ENCODE assay signal across 8 cellular contexts in the genomic region with DNA sequence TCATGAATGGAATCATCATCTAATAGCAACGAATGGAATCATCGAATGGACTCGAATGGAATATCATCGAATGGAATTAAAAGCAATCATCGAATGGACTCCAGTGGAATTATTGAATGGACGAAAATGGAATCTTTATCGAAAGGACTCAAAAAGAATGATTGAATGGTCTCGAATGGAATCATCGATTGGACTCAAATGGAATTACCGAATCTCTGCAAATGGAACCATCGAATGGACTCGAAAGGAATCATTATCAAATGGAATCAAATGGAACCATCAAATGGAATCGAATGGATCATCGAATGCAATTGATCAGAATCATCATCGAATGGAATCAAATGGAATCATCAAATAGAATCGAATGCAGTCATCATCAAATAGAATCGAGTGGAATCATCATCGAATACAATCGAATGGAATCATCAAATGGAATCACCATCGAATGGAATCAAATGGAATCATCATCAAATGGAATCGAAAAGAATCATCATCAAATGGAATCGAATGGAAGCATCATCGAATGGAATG.
DNase-seq lines count a peak whose midpoint lies in the region; ATAC-seq and TF ChIP-seq lines count a peak whose summit lies in the region.
"Not testable (repeated sequence)": the region's sequence is repeated elsewhere in the genome, so short reads cannot be mapped to it uniquely, and the experiment has no call there.

No MANE protein-coding gene starts in this region.

- H3K36me3 ChIP-seq in mammary epithelial cell (ENCODE audit: insufficient read depth, low read length); esophagus muscularis mucosa; mucosa of descending colon (ENCODE audit: low read depth): not testable (repeated sequence)

- not testable (repeated sequence) for H3K9ac ChIP-seq in mammary epithelial cell (ENCODE audit: insufficient read depth, low read length)

- H3K27me3 Mint-ChIP-seq in stimulated activated naive B cell treated with anti-CD40 and anti-IgM and Interleukin-4, amounts not matched to agents 10 μg/mL and 1 μg/mL and 100 μg/mL, for 72 hours: not testable (repeated sequence)

- H3K36me3 Mint-ChIP-seq in stimulated activated naive B cell treated with anti-CD40 and anti-IgM and Interleukin-4, amounts not matched to agents 10 μg/mL and 1 μg/mL and 100 μg/mL, for 72 hours: not testable (repeated sequence)

- not testable (repeated sequence) for H3K27me3 ChIP-seq in mammary epithelial cell (ENCODE audit: insufficient read depth, low read length); esophagus muscularis mucosa

- H2AFZ ChIP-seq in mammary epithelial cell (ENCODE audit: low read depth, low read length): not testable (repeated sequence)

- not testable (repeated sequence) for TF ChIP-seq CTCF in mammary epithelial cell (conservative IDR thresholded peaks at IDR 0.05 in 1 of 2, IDR thresholded peaks at IDR 0.05 in 1 of 2; ENCODE audit: extremely low read depth in 1 of 2, insufficient read depth in 1 of 2, low read depth in 1 of 2, low read length in 2 of 2); esophagus muscularis mucosa (IDR thresholded peaks at IDR 0.05); mucosa of descending colon (IDR thresholded peaks at IDR 0.05)

- DNase-seq in EH (ENCODE audit: low read depth) (peak; percentile 1), KBM-7 (peak; percentile 9), SW480 (ENCODE audit: low spot score) (peak; percentile 3), mammary epithelial cell (peak; percentile 41), esophagus muscularis mucosa (ENCODE audit: extremely low spot score) (peak; percentile 92), inferior parietal cortex (ENCODE audit: extremely low spot score) (peak; percentile 16)
- not testable (repeated sequence) for DNase-seq in mucosa of descending colon
- peak; percentile 47 for DNase-seq in stimulated activated naive B cell treated with anti-CD40 and anti-IgM and Interleukin-4, amounts not matched to agents 10 μg/mL and 1 μg/mL and 100 μg/mL, for 72 hours

- H3K27ac ChIP-seq in mammary epithelial cell (ENCODE audit: insufficient read depth, low read depth, low read length); esophagus muscularis mucosa (replicated peaks in 1 of 4): not testable (repeated sequence)

- TF ChIP-seq EP300 in esophagus muscularis mucosa (IDR thresholded peaks at IDR 0.05): not testable (repeated sequence)

- dilution Hi-C loops in mammary epithelial cell (cut with HindIII; ENCODE audit: low sequenced_read_pairs): not testable (repeated sequence)

- intact Hi-C loops in mammary epithelial cell (cut with micrococcal nuclease); esophagus muscularis mucosa (cut with DNase I); mucosa of descending colon (cut with DNase I, micrococcal nuclease): not testable (repeated sequence)

- not testable (repeated sequence) for H3K4me2 ChIP-seq in mammary epithelial cell (ENCODE audit: insufficient read depth, low read depth, low read length)

- H3K9me3 ChIP-seq in mammary epithelial cell (replicated peaks; ENCODE audit: insufficient read depth, low read length): peaks cover 15% of the 10 kb centered on the region
- peaks cover 0 to 13% (median 0%) of the 10 kb centered on the region in 4 donors for H3K9me3 ChIP-seq in esophagus muscularis mucosa
- H3K9me3 ChIP-seq in mucosa of descending colon: peaks cover 10% of the 10 kb centered on the region

- peaks cover 11 to 12% of the 10 kb centered on the region in 2 donors for H3K9me3 Mint-ChIP-seq in stimulated activated naive B cell treated with anti-CD40 and anti-IgM and Interleukin-4, amounts not matched to agents 10 μg/mL and 1 μg/mL and 100 μg/mL, for 72 hours

- H3K4me3 ChIP-seq in mammary epithelial cell (replicated peaks in 1 of 3; ENCODE audit: insufficient read depth in 1 of 3, low read depth in 2 of 3, low read length in 3 of 3); esophagus muscularis mucosa: not testable (repeated sequence)
- peak overlapping the region; percentile 0 for H3K4me3 ChIP-seq in mucosa of descending colon

- not testable (repeated sequence) for BruUV-seq in mammary epithelial cell (replicated peaks; lab: Mats Ljungman, UMichigan)

- 72% methylated on average over 23 of the region's 23 CpGs for WGBS in mammary epithelial cell (ENCODE audit: low coverage, missing lambda C conversion rate)
- 78% methylated on average over 23 of the region's 23 CpGs for WGBS in esophagus muscularis mucosa

- H4K20me1 ChIP-seq in mammary epithelial cell (ENCODE audit: insufficient read depth, low read length): not testable (repeated sequence)

- in situ Hi-C loops in KBM-7 (cut with MboI; ENCODE audit: low pct_unique_long_range_greater_than_20kb, low sequenced_read_pairs); mammary epithelial cell (cut with MboI; ENCODE audit: low sequenced_read_pairs in 2 of 2): not testable (repeated sequence)

- H3K79me2 ChIP-seq in mammary epithelial cell (ENCODE audit: insufficient read depth, low read length): not testable (repeated sequence)

- not testable (repeated sequence) for ATAC-seq in mucosa of descending colon; stimulated activated naive B cell treated with anti-CD40 and anti-IgM and Interleukin-4, amounts not matched to agents 10 μg/mL and 1 μg/mL and 100 μg/mL, for 72 hours (replicated peaks)

- H3K4me1 Mint-ChIP-seq in stimulated activated naive B cell treated with anti-CD40 and anti-IgM and Interleukin-4, amounts not matched to agents 10 μg/mL and 1 μg/mL and 100 μg/mL, for 72 hours: not testable (repeated sequence)

- CTCF ChIA-PET in mammary epithelial cell (lab: Charles Lee; ENCODE audit: low non-redundant PET): not testable (repeated sequence)

- H3K4me1 ChIP-seq in mammary epithelial cell (ENCODE audit: insufficient read depth, low read length); esophagus muscularis mucosa; mucosa of descending colon (ENCODE audit: low read depth): not testable (repeated sequence)

- not testable (repeated sequence) for TF ChIP-seq POLR2A in esophagus muscularis mucosa (IDR thresholded peaks at IDR 0.05; ENCODE audit: low read depth)

- H3K4me3 Mint-ChIP-seq in stimulated activated naive B cell treated with anti-CD40 and anti-IgM and Interleukin-4, amounts not matched to agents 10 μg/mL and 1 μg/mL and 100 μg/mL, for 72 hours: not testable (repeated sequence)

- H3K27ac Mint-ChIP-seq in stimulated activated naive B cell treated with anti-CD40 and anti-IgM and Interleukin-4, amounts not matched to agents 10 μg/mL and 1 μg/mL and 100 μg/mL, for 72 hours: not testable (repeated sequence)
